ENCODE assay signal across 1 cellular context in the genomic region with DNA sequence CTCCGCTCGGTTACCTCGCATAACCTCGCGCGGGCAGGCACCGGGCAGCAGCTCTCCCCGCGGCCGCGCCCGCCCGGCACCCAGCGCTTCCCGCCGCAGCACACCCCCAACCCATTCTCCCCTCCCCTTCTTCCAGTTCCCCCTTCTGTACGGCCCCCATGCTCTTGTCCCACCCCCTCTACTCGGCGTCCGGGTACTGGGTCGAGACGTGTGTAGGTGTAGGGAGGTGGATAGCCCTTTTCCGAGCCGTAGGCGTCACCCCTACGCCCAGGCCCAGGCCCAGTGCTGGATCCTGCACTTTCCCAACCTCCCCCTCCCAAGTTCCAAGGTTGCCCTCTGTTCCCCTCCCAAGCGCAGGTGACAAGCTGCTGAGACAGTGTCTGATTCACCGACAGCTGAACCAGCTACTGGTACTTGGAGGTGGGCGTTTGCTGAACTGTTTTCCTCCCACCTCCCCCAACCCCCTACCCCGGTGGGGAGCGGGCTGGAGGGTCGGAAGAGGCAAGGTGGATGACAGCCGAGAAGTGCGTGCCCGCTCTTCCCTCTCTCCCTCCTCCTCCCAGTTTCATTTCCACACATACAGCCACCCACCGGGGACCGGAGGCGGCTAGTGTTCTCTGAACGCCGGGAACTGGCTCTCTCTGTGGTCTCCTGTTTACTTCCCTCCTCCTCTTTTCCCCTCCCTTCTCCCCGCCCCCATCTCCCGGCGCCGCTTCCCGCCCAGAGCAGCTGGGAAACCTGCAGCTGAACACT.
TF ChIP-seq lines count a peak whose summit lies in the region.

No MANE protein-coding gene starts in this region.

TF ChIP-seq in K562, 482 proteins besides CTCF, POLR2A, EP300 and RAD21 (continued from another document and continues in another):
- TF ChIP-seq, protein P1, sequence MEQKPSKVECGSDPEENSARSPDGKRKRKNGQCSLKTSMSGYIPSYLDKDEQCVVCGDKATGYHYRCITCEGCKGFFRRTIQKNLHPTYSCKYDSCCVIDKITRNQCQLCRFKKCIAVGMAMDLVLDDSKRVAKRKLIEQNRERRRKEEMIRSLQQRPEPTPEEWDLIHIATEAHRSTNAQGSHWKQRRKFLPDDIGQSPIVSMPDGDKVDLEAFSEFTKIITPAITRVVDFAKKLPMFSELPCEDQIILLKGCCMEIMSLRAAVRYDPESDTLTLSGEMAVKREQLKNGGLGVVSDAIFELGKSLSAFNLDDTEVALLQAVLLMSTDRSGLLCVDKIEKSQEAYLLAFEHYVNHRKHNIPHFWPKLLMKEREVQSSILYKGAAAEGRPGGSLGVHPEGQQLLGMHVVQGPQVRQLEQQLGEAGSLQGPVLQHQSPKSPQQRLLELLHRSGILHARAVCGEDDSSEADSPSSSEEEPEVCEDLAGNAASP (IDR thresholded peaks at IDR 0.05), result peak; percentile 90
- TF ChIP-seq CTBP1 (IDR thresholded peaks at IDR 0.05; ENCODE audit: borderline replicate concordance) (no peak), SRSF3 (IDR thresholded peaks at IDR 0.05; ENCODE audit: insufficient read depth, low read length) (0 out of 2 replicates have a peak, but pooled peaks have one; percentile 36), NFRKB (IDR thresholded peaks at IDR 0.05; ENCODE audit: low read depth) (peak; percentile 96), RBBP5 (IDR thresholded peaks at IDR 0.05; ENCODE audit: borderline replicate concordance, insufficient read depth, low read length, poor library complexity, severe bottlenecking) (peak; percentile 34), PHF8 (IDR thresholded peaks at IDR 0.05; ENCODE audit: borderline replicate concordance, low read length) (peak; percentile 50; the same call in 1 of the 2 replicates), TAF9B (IDR thresholded peaks at IDR 0.05; ENCODE audit: partially characterized antibody) (peak; percentile 75), PTTG1 (tag; IDR thresholded peaks at IDR 0.05; ENCODE audit: low read depth) (no peak), ZFPM2 (CRISPR knock-in tag; IDR thresholded peaks at IDR 0.05) (no peak), EP400 (IDR thresholded peaks at IDR 0.05) (0 out of 2 replicates have a peak, but pooled peaks have one; percentile 5), ZNF121 (CRISPR knock-in tag; conservative IDR thresholded peaks at IDR 0.05) (no peak), HDAC1 (IDR thresholded peaks at IDR 0.05) (0 out of 4 replicates have a peak, but pooled peaks of 1 of the 2 experiments have one; percentile 46), SMAD1 (IDR thresholded peaks at IDR 0.05; ENCODE audit: low read depth, low read length, partially characterized antibody) (peak; percentile 77), CEBPG (CRISPR knock-in tag; IDR thresholded peaks at IDR 0.05) (no peak), CEBPG (tag; conservative IDR thresholded peaks at IDR 0.05 in 1 of 2, IDR thresholded peaks at IDR 0.05 in 1 of 2) (peak in 1 of 2 experiments; percentile 2; a peak in 1 of 4 replicates), ZNF23 (CRISPR knock-in tag; IDR thresholded peaks at IDR 0.05) (no peak), NRF1 (conservative IDR thresholded peaks at IDR 0.05 in 1 of 2, IDR thresholded peaks at IDR 0.05 in 1 of 2) (peak in 1 of 2 experiments; percentile 25; a peak in 1 of 4 replicates), ZNF316 (IDR thresholded peaks at IDR 0.05) (no peak), POLR2H (tag; IDR thresholded peaks at IDR 0.05; ENCODE audit: low read depth) (peak; percentile 44), TAF7 (tag; IDR thresholded peaks at IDR 0.05) (peak; percentile 57; the same call in 1 of the 2 replicates), ZFX (CRISPR knock-in tag; IDR thresholded peaks at IDR 0.05) (peak; percentile 81), ETV5 (CRISPR knock-in tag; IDR thresholded peaks at IDR 0.05; ENCODE audit: low read depth) (0 out of 2 replicates have a peak, but pooled peaks have one; percentile 8), SMARCE1 (IDR thresholded peaks at IDR 0.05) (0 out of 2 replicates have a peak, but pooled peaks have one; percentile 33), RB1 (IDR thresholded peaks at IDR 0.05; ENCODE audit: low read depth) (peak; percentile 46; the same call in 1 of the 2 replicates), CXXC5 (CRISPR knock-in tag; IDR thresholded peaks at IDR 0.05) (peak; percentile 29; the same call in 1 of the 2 replicates), ZC3H4 (CRISPR knock-in tag; IDR thresholded peaks at IDR 0.05; ENCODE audit: borderline replicate concordance) (peak; percentile 99), SMAD4 (CRISPR knock-in tag; conservative IDR thresholded peaks at IDR 0.05) (peak; percentile 66; the same call in 1 of the 2 replicates), FUS (optimal IDR thresholded peaks at IDR 0.05; ENCODE audit: low read depth, low read length) (no peak), E2F3 (CRISPR knock-in tag; IDR thresholded peaks at IDR 0.05) (0 out of 2 replicates have a peak, but pooled peaks have one; percentile 25), SPI1 (IDR thresholded peaks at IDR 0.05; ENCODE audit: borderline replicate concordance, low read depth, low read length) (peak; percentile 44; the same call in 1 of the 2 replicates)
- TF ChIP-seq, protein P2, sequence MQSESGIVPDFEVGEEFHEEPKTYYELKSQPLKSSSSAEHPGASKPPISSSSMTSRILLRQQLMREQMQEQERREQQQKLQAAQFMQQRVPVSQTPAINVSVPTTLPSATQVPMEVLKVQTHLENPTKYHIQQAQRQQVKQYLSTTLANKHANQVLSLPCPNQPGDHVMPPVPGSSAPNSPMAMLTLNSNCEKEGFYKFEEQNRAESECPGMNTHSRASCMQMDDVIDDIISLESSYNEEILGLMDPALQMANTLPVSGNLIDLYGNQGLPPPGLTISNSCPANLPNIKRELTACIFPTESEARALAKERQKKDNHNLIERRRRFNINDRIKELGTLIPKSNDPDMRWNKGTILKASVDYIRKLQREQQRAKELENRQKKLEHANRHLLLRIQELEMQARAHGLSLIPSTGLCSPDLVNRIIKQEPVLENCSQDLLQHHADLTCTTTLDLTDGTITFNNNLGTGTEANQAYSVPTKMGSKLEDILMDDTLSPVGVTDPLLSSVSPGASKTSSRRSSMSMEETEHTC (IDR thresholded peaks at IDR 0.05), result peak; percentile 59; the same call in 1 of the 2 replicates
- TF ChIP-seq, protein P3, sequence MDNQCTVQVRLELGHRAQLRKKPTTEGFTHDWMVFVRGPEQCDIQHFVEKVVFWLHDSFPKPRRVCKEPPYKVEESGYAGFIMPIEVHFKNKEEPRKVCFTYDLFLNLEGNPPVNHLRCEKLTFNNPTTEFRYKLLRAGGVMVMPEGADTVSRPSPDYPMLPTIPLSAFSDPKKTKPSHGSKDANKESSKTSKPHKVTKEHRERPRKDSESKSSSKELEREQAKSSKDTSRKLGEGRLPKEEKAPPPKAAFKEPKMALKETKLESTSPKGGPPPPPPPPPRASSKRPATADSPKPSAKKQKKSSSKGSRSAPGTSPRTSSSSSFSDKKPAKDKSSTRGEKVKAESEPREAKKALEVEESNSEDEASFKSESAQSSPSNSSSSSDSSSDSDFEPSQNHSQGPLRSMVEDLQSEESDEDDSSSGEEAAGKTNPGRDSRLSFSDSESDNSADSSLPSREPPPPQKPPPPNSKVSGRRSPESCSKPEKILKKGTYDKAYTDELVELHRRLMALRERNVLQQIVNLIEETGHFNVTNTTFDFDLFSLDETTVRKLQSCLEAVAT (IDR thresholded peaks at IDR 0.05), result peak; percentile 77 to 87; a peak in 3 of 4 replicates
- TF ChIP-seq, protein P4, sequence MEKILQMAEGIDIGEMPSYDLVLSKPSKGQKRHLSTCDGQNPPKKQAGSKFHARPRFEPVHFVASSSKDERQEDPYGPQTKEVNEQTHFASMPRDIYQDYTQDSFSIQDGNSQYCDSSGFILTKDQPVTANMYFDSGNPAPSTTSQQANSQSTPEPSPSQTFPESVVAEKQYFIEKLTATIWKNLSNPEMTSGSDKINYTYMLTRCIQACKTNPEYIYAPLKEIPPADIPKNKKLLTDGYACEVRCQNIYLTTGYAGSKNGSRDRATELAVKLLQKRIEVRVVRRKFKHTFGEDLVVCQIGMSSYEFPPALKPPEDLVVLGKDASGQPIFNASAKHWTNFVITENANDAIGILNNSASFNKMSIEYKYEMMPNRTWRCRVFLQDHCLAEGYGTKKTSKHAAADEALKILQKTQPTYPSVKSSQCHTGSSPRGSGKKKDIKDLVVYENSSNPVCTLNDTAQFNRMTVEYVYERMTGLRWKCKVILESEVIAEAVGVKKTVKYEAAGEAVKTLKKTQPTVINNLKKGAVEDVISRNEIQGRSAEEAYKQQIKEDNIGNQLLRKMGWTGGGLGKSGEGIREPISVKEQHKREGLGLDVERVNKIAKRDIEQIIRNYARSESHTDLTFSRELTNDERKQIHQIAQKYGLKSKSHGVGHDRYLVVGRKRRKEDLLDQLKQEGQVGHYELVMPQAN (IDR thresholded peaks at IDR 0.05; ENCODE audit: borderline replicate concordance), result peak; percentile 38; the same call in 1 of the 2 replicates
- TF ChIP-seq, protein P5, sequence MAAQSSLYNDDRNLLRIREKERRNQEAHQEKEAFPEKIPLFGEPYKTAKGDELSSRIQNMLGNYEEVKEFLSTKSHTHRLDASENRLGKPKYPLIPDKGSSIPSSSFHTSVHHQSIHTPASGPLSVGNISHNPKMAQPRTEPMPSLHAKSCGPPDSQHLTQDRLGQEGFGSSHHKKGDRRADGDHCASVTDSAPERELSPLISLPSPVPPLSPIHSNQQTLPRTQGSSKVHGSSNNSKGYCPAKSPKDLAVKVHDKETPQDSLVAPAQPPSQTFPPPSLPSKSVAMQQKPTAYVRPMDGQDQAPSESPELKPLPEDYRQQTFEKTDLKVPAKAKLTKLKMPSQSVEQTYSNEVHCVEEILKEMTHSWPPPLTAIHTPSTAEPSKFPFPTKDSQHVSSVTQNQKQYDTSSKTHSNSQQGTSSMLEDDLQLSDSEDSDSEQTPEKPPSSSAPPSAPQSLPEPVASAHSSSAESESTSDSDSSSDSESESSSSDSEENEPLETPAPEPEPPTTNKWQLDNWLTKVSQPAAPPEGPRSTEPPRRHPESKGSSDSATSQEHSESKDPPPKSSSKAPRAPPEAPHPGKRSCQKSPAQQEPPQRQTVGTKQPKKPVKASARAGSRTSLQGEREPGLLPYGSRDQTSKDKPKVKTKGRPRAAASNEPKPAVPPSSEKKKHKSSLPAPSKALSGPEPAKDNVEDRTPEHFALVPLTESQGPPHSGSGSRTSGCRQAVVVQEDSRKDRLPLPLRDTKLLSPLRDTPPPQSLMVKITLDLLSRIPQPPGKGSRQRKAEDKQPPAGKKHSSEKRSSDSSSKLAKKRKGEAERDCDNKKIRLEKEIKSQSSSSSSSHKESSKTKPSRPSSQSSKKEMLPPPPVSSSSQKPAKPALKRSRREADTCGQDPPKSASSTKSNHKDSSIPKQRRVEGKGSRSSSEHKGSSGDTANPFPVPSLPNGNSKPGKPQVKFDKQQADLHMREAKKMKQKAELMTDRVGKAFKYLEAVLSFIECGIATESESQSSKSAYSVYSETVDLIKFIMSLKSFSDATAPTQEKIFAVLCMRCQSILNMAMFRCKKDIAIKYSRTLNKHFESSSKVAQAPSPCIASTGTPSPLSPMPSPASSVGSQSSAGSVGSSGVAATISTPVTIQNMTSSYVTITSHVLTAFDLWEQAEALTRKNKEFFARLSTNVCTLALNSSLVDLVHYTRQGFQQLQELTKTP (IDR thresholded peaks at IDR 0.05; ENCODE audit: low read depth in 1 of 2, partially characterized antibody in 2 of 2), result peak in 1 of 2 experiments; percentile 55
- TF ChIP-seq, protein P6, sequence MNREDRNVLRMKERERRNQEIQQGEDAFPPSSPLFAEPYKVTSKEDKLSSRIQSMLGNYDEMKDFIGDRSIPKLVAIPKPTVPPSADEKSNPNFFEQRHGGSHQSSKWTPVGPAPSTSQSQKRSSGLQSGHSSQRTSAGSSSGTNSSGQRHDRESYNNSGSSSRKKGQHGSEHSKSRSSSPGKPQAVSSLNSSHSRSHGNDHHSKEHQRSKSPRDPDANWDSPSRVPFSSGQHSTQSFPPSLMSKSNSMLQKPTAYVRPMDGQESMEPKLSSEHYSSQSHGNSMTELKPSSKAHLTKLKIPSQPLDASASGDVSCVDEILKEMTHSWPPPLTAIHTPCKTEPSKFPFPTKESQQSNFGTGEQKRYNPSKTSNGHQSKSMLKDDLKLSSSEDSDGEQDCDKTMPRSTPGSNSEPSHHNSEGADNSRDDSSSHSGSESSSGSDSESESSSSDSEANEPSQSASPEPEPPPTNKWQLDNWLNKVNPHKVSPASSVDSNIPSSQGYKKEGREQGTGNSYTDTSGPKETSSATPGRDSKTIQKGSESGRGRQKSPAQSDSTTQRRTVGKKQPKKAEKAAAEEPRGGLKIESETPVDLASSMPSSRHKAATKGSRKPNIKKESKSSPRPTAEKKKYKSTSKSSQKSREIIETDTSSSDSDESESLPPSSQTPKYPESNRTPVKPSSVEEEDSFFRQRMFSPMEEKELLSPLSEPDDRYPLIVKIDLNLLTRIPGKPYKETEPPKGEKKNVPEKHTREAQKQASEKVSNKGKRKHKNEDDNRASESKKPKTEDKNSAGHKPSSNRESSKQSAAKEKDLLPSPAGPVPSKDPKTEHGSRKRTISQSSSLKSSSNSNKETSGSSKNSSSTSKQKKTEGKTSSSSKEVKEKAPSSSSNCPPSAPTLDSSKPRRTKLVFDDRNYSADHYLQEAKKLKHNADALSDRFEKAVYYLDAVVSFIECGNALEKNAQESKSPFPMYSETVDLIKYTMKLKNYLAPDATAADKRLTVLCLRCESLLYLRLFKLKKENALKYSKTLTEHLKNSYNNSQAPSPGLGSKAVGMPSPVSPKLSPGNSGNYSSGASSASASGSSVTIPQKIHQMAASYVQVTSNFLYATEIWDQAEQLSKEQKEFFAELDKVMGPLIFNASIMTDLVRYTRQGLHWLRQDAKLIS (CRISPR knock-in tag; IDR thresholded peaks at IDR 0.05), result peak; percentile 2; the same call in 1 of the 2 replicates
- TF ChIP-seq, protein P7, sequence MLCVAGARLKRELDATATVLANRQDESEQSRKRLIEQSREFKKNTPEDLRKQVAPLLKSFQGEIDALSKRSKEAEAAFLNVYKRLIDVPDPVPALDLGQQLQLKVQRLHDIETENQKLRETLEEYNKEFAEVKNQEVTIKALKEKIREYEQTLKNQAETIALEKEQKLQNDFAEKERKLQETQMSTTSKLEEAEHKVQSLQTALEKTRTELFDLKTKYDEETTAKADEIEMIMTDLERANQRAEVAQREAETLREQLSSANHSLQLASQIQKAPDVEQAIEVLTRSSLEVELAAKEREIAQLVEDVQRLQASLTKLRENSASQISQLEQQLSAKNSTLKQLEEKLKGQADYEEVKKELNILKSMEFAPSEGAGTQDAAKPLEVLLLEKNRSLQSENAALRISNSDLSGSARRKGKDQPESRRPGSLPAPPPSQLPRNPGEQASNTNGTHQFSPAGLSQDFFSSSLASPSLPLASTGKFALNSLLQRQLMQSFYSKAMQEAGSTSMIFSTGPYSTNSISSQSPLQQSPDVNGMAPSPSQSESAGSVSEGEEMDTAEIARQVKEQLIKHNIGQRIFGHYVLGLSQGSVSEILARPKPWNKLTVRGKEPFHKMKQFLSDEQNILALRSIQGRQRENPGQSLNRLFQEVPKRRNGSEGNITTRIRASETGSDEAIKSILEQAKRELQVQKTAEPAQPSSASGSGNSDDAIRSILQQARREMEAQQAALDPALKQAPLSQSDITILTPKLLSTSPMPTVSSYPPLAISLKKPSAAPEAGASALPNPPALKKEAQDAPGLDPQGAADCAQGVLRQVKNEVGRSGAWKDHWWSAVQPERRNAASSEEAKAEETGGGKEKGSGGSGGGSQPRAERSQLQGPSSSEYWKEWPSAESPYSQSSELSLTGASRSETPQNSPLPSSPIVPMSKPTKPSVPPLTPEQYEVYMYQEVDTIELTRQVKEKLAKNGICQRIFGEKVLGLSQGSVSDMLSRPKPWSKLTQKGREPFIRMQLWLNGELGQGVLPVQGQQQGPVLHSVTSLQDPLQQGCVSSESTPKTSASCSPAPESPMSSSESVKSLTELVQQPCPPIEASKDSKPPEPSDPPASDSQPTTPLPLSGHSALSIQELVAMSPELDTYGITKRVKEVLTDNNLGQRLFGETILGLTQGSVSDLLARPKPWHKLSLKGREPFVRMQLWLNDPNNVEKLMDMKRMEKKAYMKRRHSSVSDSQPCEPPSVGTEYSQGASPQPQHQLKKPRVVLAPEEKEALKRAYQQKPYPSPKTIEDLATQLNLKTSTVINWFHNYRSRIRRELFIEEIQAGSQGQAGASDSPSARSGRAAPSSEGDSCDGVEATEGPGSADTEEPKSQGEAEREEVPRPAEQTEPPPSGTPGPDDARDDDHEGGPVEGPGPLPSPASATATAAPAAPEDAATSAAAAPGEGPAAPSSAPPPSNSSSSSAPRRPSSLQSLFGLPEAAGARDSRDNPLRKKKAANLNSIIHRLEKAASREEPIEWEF (CRISPR knock-in tag; IDR thresholded peaks at IDR 0.05), result no peak
